Comparison of ENCODE assay signal across 27 cellular contexts in genomic region chr4:184434021-184434420, GRCh38.
"Had no signal": no experiment of that assay in that cellular context is flagged by ENCODE, and none has a peak within 500 bp of the region (broad histone marks: within the 10 kb centered on the region; RNA-seq: fewer than 3 reads in every experiment).

No MANE protein-coding gene starts in this region.

- DNase-seq: activated CD4-positive, alpha-beta memory T cell treated with anti-CD3 and anti-CD28 coated beads, Interleukin-2, amount 10 ng/mL, durations not matched to agents 7 days and 5 days; activated CD4-positive, alpha-beta T cell treated with anti-CD3 and anti-CD28 coated beads for 1 hour; activated CD4-positive, alpha-beta T cell treated with anti-CD3 and anti-CD28 coated beads for 48 hours; activated CD4-positive, CD25-positive, alpha-beta regulatory T cell; activated CD8-positive, alpha-beta memory T cell treated with anti-CD3 and anti-CD28 coated beads for 24 hours; activated CD8-positive, alpha-beta memory T cell treated with anti-CD3 and anti-CD28 coated beads, Interleukin-2, amount 10 ng/mL, durations not matched to agents 7 days and 5 days; activated CD8-positive, alpha-beta memory T cell treated with anti-CD3 and anti-CD28 coated beads, Interleukin-2, amount 50 U/mL, for 48 hours; activated effector memory CD4-positive, alpha-beta T cell treated with Interleukin-2 at 50 U/mL for 16 hours; activated naive CD4-positive, alpha-beta T cell treated with anti-CD3 and anti-CD28 coated beads, Interleukin-2, amount 10 ng/mL, durations not matched to agents 7 days and 5 days; activated naive CD8-positive, alpha-beta T cell treated with anti-CD3 and anti-CD28 coated beads, Interleukin-2, amount 10 ng/mL, durations not matched to agents 7 days and 5 days; activated T-cell treated with anti-CD3 and anti-CD28 coated beads, Interleukin-2, amount 50 U/mL, for 1 hour; Karpas-422; KBM-7; NCI-H1105; NCI-H1417 treated with DMSO at 0.1 percent for 48 hours; NCI-H1694; NCI-H1930; NCI-H2081 treated with DMSO at 0.1 percent for 48 hours; NCI-H524 treated with DMSO at 0.1 percent for 48 hours; SHP77; SJCRH30; T1000; WERI-Rb-1 had no signal

- H3K27me3 ChIP-seq: SJCRH30 had no signal

- ATAC-seq: activated CD8-positive, alpha-beta memory T cell treated with anti-CD3 and anti-CD28 coated beads, Interleukin-2, amount 10 ng/mL, durations not matched to agents 7 days and 5 days; Panc1 had no signal

- H3K9me3 ChIP-seq: SJCRH30 had no signal

- H3K27ac Mint-ChIP-seq: activated CD4-positive, alpha-beta memory T cell treated with anti-CD3 and anti-CD28 coated beads, Interleukin-2, amount 10 ng/mL, durations not matched to agents 7 days and 5 days; activated CD8-positive, alpha-beta memory T cell treated with anti-CD3 and anti-CD28 coated beads, Interleukin-2, amount 10 ng/mL, durations not matched to agents 7 days and 5 days; activated naive CD4-positive, alpha-beta T cell treated with anti-CD3 and anti-CD28 coated beads, Interleukin-2, amount 10 ng/mL, durations not matched to agents 7 days and 5 days; activated naive CD8-positive, alpha-beta T cell treated with anti-CD3 and anti-CD28 coated beads, Interleukin-2, amount 10 ng/mL, durations not matched to agents 7 days and 5 days; brain had no signal

- H3K36me3 ChIP-seq: SJCRH30, WERI-Rb-1 had no signal

- H3K4me3 ChIP-seq: SJCRH30, SK-N-MC had no signal

- H3K4me1 ChIP-seq: SJCRH30 had no signal

- H3K27me3 Mint-ChIP-seq: activated CD4-positive, alpha-beta memory T cell treated with anti-CD3 and anti-CD28 coated beads, Interleukin-2, amount 10 ng/mL, durations not matched to agents 7 days and 5 days; activated CD8-positive, alpha-beta memory T cell treated with anti-CD3 and anti-CD28 coated beads, Interleukin-2, amount 10 ng/mL, durations not matched to agents 7 days and 5 days; activated naive CD4-positive, alpha-beta T cell treated with anti-CD3 and anti-CD28 coated beads, Interleukin-2, amount 10 ng/mL, durations not matched to agents 7 days and 5 days; activated naive CD8-positive, alpha-beta T cell treated with anti-CD3 and anti-CD28 coated beads, Interleukin-2, amount 10 ng/mL, durations not matched to agents 7 days and 5 days; brain; IgD-negative memory B cell had no signal

- H3K36me3 Mint-ChIP-seq: brain, IgD-negative memory B cell had no signal

- H3K9me3 Mint-ChIP-seq: activated CD4-positive, alpha-beta memory T cell treated with anti-CD3 and anti-CD28 coated beads, Interleukin-2, amount 10 ng/mL, durations not matched to agents 7 days and 5 days; activated naive CD4-positive, alpha-beta T cell treated with anti-CD3 and anti-CD28 coated beads, Interleukin-2, amount 10 ng/mL, durations not matched to agents 7 days and 5 days; activated naive CD8-positive, alpha-beta T cell treated with anti-CD3 and anti-CD28 coated beads, Interleukin-2, amount 10 ng/mL, durations not matched to agents 7 days and 5 days; brain; IgD-negative memory B cell had no signal

- H3K27ac ChIP-seq: SJCRH30, SK-N-MC, WERI-Rb-1 had no signal

- H3K4me3 Mint-ChIP-seq: activated CD4-positive, alpha-beta memory T cell treated with anti-CD3 and anti-CD28 coated beads, Interleukin-2, amount 10 ng/mL, durations not matched to agents 7 days and 5 days; activated CD8-positive, alpha-beta memory T cell treated with anti-CD3 and anti-CD28 coated beads, Interleukin-2, amount 10 ng/mL, durations not matched to agents 7 days and 5 days; activated naive CD4-positive, alpha-beta T cell treated with anti-CD3 and anti-CD28 coated beads, Interleukin-2, amount 10 ng/mL, durations not matched to agents 7 days and 5 days; activated naive CD8-positive, alpha-beta T cell treated with anti-CD3 and anti-CD28 coated beads, Interleukin-2, amount 10 ng/mL, durations not matched to agents 7 days and 5 days; brain had no signal
